In the genomic region with DNA sequence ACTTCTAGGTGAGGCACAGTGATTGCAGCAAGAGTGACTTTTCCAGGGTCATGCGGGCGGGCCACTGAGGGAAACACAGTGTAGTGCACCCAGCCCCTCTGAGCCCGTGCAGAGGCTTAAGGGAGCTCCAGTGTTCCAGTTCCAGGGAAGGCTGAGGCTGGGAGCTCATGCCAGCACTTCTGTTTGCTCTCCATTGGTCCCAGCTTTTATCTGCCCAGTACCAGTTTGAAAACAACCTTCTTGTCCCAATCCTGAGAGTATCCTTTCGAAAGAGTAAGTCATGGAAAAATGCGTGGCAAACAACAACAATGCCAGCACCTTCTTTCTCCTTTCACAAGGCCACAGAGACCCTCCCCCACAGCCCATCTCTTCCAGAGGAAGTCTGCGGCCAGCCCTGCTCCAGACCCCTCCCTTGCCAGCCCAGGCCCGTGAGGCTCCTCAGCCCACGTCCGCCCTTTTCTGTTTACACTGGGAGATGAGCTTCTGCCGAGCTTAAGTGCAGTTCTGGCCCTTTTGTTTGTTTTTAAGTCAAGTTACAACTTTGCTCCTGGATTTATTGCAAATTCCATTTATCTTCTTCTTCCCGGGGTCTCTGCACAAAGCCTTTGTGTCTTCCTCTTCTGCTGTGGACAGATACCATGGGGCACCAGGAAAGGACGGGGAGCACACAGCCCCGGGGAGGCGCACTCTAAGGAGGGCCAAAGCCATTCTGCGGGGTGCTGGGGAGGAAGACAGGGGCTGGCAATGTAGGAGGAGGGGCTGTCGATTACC, we compare ENCODE assay signal across 9 cellular contexts.
DNase-seq lines count a peak whose midpoint lies in the region; ATAC-seq, FAIRE-seq and TF ChIP-seq lines count a peak whose summit lies in the region.
"Had no signal": no experiment of that assay in that cellular context is flagged by ENCODE, and none has a peak within 500 bp of the region (broad histone marks: within the 10 kb centered on the region; RNA-seq: fewer than 3 reads in every experiment).

No MANE protein-coding gene starts in this region.

- H3K27me3 ChIP-seq in breast epithelium = no peaks in the 10 kb centered on the region
- no peaks in the 10 kb centered on the region for H3K27me3 ChIP-seq in mammary epithelial cell (ENCODE audit: insufficient read depth, low read length)
- no peaks in the 10 kb centered on the region for H3K27me3 ChIP-seq in endodermal cell (ENCODE audit: control insufficient read depth, insufficient read depth, low read length, poor library complexity, severe bottlenecking)
- no peaks in the 10 kb centered on the region for H3K27me3 ChIP-seq in naive thymus-derived CD4-positive, alpha-beta T cell (ENCODE audit: control insufficient read depth in 2 of 2, insufficient read depth in 2 of 2, low read length in 2 of 2)
- H3K27me3 ChIP-seq in vagina = no peaks in the 10 kb centered on the region

- H3K4me3 ChIP-seq in breast epithelium (no peak overlapping the region), mammary epithelial cell (replicated peaks in 1 of 3; ENCODE audit: insufficient read depth in 1 of 3, low read depth in 2 of 3, low read length in 3 of 3) (no peak overlapping the region), endodermal cell (ENCODE audit: low read length) (no peak overlapping the region), vagina (no peak overlapping the region)
- H3K4me3 ChIP-seq in naive thymus-derived CD4-positive, alpha-beta T cell (ENCODE audit: low read length) = no peak overlapping the region

- no peak overlapping the region for H3K4me2 ChIP-seq in mammary epithelial cell (ENCODE audit: insufficient read depth, low read depth, low read length)
- H3K4me2 ChIP-seq: KMS-11 had no signal

- H3K4me1 Mint-ChIP-seq in endodermal cell = peaks cover 21% of the 10 kb centered on the region
- peaks cover 7 to 19% (median 17%) of the 10 kb centered on the region in 7 donors for H3K4me1 Mint-ChIP-seq in naive thymus-derived CD4-positive, alpha-beta T cell

- no peaks in the 10 kb centered on the region for H3K79me2 ChIP-seq in mammary epithelial cell (ENCODE audit: insufficient read depth, low read length)

- in situ Hi-C loops in mammary epithelial cell (cut with MboI; ENCODE audit: low sequenced_read_pairs in 2 of 2) = no loop called here

- ATAC-seq in naive thymus-derived CD4-positive, alpha-beta T cell = no peak

- WGBS in mammary epithelial cell (ENCODE audit: low coverage, missing lambda C conversion rate) = 85% methylated on average over 11 of the region's 16 CpGs
- 61 to 68% methylated on average over 10 to 16 of the region's 16 CpGs for WGBS in endodermal cell (ENCODE audit: insufficient coverage in 1 of 2, insufficient read length in 1 of 2), 2 experiments

- no peaks in the 10 kb centered on the region for H3K27me3 Mint-ChIP-seq in endodermal cell (ENCODE audit: insufficient read depth)
- no peaks in the 10 kb centered on the region for H3K27me3 Mint-ChIP-seq in naive thymus-derived CD4-positive, alpha-beta T cell

- DNase-seq in breast epithelium (ENCODE audit: low spot score in 2 of 2) (no peak), mammary epithelial cell (no peak), endodermal cell (peak; percentile 67), vagina (ENCODE audit: extremely low spot score in 2 of 2) (no peak), midbrain (lab: John Stamatoyannopoulos, UW) (no peak), H54 (ENCODE audit: insufficient read length, low spot score) (no peak), NCI-H2227 (lab: John Stamatoyannopoulos, UW; ENCODE audit: unreplicated experiment) (no peak)
- no peak for DNase-seq in naive thymus-derived CD4-positive, alpha-beta T cell

- CTCF ChIA-PET in mammary epithelial cell (lab: Charles Lee; ENCODE audit: low non-redundant PET) = no interaction called here
- CTCF ChIA-PET in naive thymus-derived CD4-positive, alpha-beta T cell (lab: Charles Lee) = no interaction called here

- H3K4me1 ChIP-seq in breast epithelium = peaks cover 0 to 7% of the 10 kb centered on the region in 2 donors
- peaks cover 5% of the 10 kb centered on the region for H3K4me1 ChIP-seq in mammary epithelial cell (ENCODE audit: insufficient read depth, low read length)
- H3K4me1 ChIP-seq in endodermal cell (ENCODE audit: control insufficient read depth, insufficient read depth, low read length) = no peaks in the 10 kb centered on the region
- H3K4me1 ChIP-seq in naive thymus-derived CD4-positive, alpha-beta T cell (ENCODE audit: control insufficient read depth in 2 of 2, insufficient read depth in 2 of 2, low read length in 2 of 2) = peaks cover 0 to 5% of the 10 kb centered on the region in 2 donors
- peaks cover 67% of the 10 kb centered on the region for H3K4me1 ChIP-seq in vagina

- peak overlapping the region; percentile 77 for H3K27ac Mint-ChIP-seq in endodermal cell
- H3K27ac Mint-ChIP-seq in naive thymus-derived CD4-positive, alpha-beta T cell = peak overlapping the region in 8 of 9 donors; percentile 7 to 87 (median 72)

- H3K9ac ChIP-seq in mammary epithelial cell (ENCODE audit: insufficient read depth, low read length) = no peak overlapping the region
- H3K9ac ChIP-seq in endodermal cell (ENCODE audit: extremely low read depth, low read length, poor library complexity, severe bottlenecking) = no peak overlapping the region
- H3K9ac ChIP-seq: KMS-11 had no signal

- POLR2A ChIA-PET in naive thymus-derived CD4-positive, alpha-beta T cell (lab: Charles Lee) = interaction anchor here (0.5 to 0.6 kb wide), 2 partner anchors 76 to 202 kb away, joined by 3 to 5 read pairs; no protein-coding TSS in a partner anchor

- peaks cover 1% of the 10 kb centered on the region for H3K36me3 Mint-ChIP-seq in endodermal cell (ENCODE audit: low read depth)
- peaks cover 0 to 7% (median 5%) of the 10 kb centered on the region in 5 donors for H3K36me3 Mint-ChIP-seq in naive thymus-derived CD4-positive, alpha-beta T cell

- H3K9me3 ChIP-seq in breast epithelium = peaks cover 0 to 6% of the 10 kb centered on the region in 2 donors
- peaks cover 11% of the 10 kb centered on the region for H3K9me3 ChIP-seq in mammary epithelial cell (replicated peaks; ENCODE audit: insufficient read depth, low read length)
- H3K9me3 ChIP-seq in endodermal cell (ENCODE audit: control insufficient read depth, low read length) = no peaks in the 10 kb centered on the region
- peaks cover 0 to 4% (median 0%) of the 10 kb centered on the region in 3 experiments for H3K9me3 ChIP-seq in naive thymus-derived CD4-positive, alpha-beta T cell (ENCODE audit: control insufficient read depth in 2 of 3, low read length in 3 of 3)
- no peaks in the 10 kb centered on the region for H3K9me3 ChIP-seq in vagina

- BruUV-seq in mammary epithelial cell (replicated peaks; lab: Mats Ljungman, UMichigan) = no TSS peak

- no peak overlapping the region for H3K4me3 Mint-ChIP-seq in endodermal cell
- peak overlapping the region; percentile 10 to 67 (median 40) for H3K4me3 Mint-ChIP-seq in naive thymus-derived CD4-positive, alpha-beta T cell

- dilution Hi-C loops in mammary epithelial cell (cut with HindIII; ENCODE audit: low sequenced_read_pairs) = no loop called here

- no peaks in the 10 kb centered on the region for H4K20me1 ChIP-seq in mammary epithelial cell (ENCODE audit: insufficient read depth, low read length)

- H3K27ac ChIP-seq in breast epithelium (peak overlapping the region; percentile 79 to 87), mammary epithelial cell (ENCODE audit: insufficient read depth, low read depth, low read length) (no peak overlapping the region), endodermal cell (ENCODE audit: low read depth, low read length) (peak overlapping the region; percentile 47), vagina (peak overlapping the region; percentile 90)
- no peak overlapping the region for H3K27ac ChIP-seq in naive thymus-derived CD4-positive, alpha-beta T cell (ENCODE audit: low read depth, low read length)
- H3K27ac ChIP-seq: KMS-11 had no signal

- no peaks in the 10 kb centered on the region for H3K36me3 ChIP-seq in breast epithelium
- H3K36me3 ChIP-seq in mammary epithelial cell (ENCODE audit: insufficient read depth, low read length) = no peaks in the 10 kb centered on the region
- H3K36me3 ChIP-seq in endodermal cell (ENCODE audit: control insufficient read depth, insufficient read depth, low read length) = no peaks in the 10 kb centered on the region
- H3K36me3 ChIP-seq in naive thymus-derived CD4-positive, alpha-beta T cell (ENCODE audit: control insufficient read depth in 2 of 3, insufficient read depth in 3 of 3, low read length in 3 of 3) = no peaks in the 10 kb centered on the region
- no peaks in the 10 kb centered on the region for H3K36me3 ChIP-seq in vagina

- TF ChIP-seq POLR2A in breast epithelium (IDR thresholded peaks at IDR 0.05) (no peak), vagina (IDR thresholded peaks at IDR 0.05) (no peak), H54 (IDR thresholded peaks at IDR 0.05; ENCODE audit: low read depth, low read length) (no peak)

- FAIRE-seq in H54 (lab: Jason Lieb, UNC) = no peak

- peaks cover 4% of the 10 kb centered on the region for H3K9me3 Mint-ChIP-seq in endodermal cell
- H3K9me3 Mint-ChIP-seq in naive thymus-derived CD4-positive, alpha-beta T cell = peaks cover 0 to 12% (median 5%) of the 10 kb centered on the region in 11 donors

- intact Hi-C loops in breast epithelium (cut with DNase I; ENCODE audit: low total_unique reads) = no loop called here
- intact Hi-C loops in mammary epithelial cell (cut with micrococcal nuclease) = no loop called here
- intact Hi-C loops in naive thymus-derived CD4-positive, alpha-beta T cell (cut with micrococcal nuclease) = no loop called here
- intact Hi-C loops in vagina (cut with DNase I) = no loop called here

- no peak overlapping the region for H2AFZ ChIP-seq in mammary epithelial cell (ENCODE audit: low read depth, low read length)

- TF ChIP-seq CTCF in breast epithelium (IDR thresholded peaks at IDR 0.05) (no peak), mammary epithelial cell (conservative IDR thresholded peaks at IDR 0.05 in 1 of 2, IDR thresholded peaks at IDR 0.05 in 1 of 2; ENCODE audit: extremely low read depth in 1 of 2, insufficient read depth in 1 of 2, low read depth in 1 of 2, low read length in 2 of 2) (no peak), endodermal cell (conservative IDR thresholded peaks at IDR 0.05) (no peak), vagina (IDR thresholded peaks at IDR 0.05) (no peak)

Comparison
In these comparisons a context has a peak if more than half of its experiments do, and no peak if none do; other contexts are left out.
1. H3K27ac ChIP-seq: peak in breast epithelium (2 of 2), endodermal cell (single experiment) and vagina (single experiment); none in mammary epithelial cell (single experiment) and naive thymus-derived CD4-positive, alpha-beta T cell (single experiment).